11 cellular contexts compared by ENCODE assay signal in genomic region chr10:30803901-30804322, GRCh38.
DNase-seq lines count a peak whose midpoint lies in the region; ATAC-seq and TF ChIP-seq lines count a peak whose summit lies in the region.
"Had no signal": no experiment of that assay in that cellular context is flagged by ENCODE, and none has a peak within 500 bp of the region (broad histone marks: within the 10 kb centered on the region; RNA-seq: fewer than 3 reads in every experiment).

No MANE protein-coding gene starts in this region.

- no peak overlapping the region for H3K4me3 Mint-ChIP-seq in nephron progenitor cell
- H3K4me3 Mint-ChIP-seq in effector memory CD8-positive, alpha-beta T cell = no peak overlapping the region
- no peak overlapping the region for H3K4me3 Mint-ChIP-seq in activated CD4-positive, alpha-beta T cell treated with anti-CD3 and anti-CD28 coated beads, Interleukin-2, amount 10 ng/mL, durations not matched to agents 24 days and 14 days

- peaks cover 0 to 2% of the 10 kb centered on the region in 2 donors for H3K9me3 ChIP-seq in esophagus (ENCODE audit: control insufficient read depth in 2 of 2, insufficient read depth in 1 of 2, low read depth in 1 of 2, low read length in 1 of 2)
- no peaks in the 10 kb centered on the region for H3K9me3 ChIP-seq in upper lobe of left lung
- no peaks in the 10 kb centered on the region for H3K9me3 ChIP-seq in SJCRH30 (replicated peaks)

- H3K4me3 ChIP-seq in esophagus (ENCODE audit: low read depth in 1 of 2, low read length in 2 of 2) (no peak overlapping the region), upper lobe of left lung (no peak overlapping the region), SJCRH30 (no peak overlapping the region)

- peak; percentile 23 to 90 for ATAC-seq in upper lobe of left lung (ENCODE audit: low FRiP score in 2 of 2)
- no peak for ATAC-seq in effector memory CD8-positive, alpha-beta T cell (replicated peaks)
- ATAC-seq: activated CD4-positive, CD25-positive, alpha-beta regulatory T cell treated with anti-CD3 and anti-CD28 coated beads, Interleukin-2, amount 50 U/mL, for 24 hours had no signal

- no peak for TF ChIP-seq POLR2A in upper lobe of left lung (IDR thresholded peaks at IDR 0.05)

- POLR2A ChIA-PET in RWPE1 (lab: Yijun Ruan, JAX; ENCODE audit: low non-redundant PET) = no interaction called here

- intact Hi-C loops in activated CD4-positive, alpha-beta T cell treated with anti-CD3 and anti-CD28 coated beads, Interleukin-2, amount 10 ng/mL, durations not matched to agents 24 days and 14 days (cut with micrococcal nuclease) = no loop called here

- DNase-seq in RWPE1 (ENCODE audit: low spot score) = peak; percentile 24
- DNase-seq in lung microvascular endothelial cell (ENCODE audit: low read depth in 2 of 2) = peak; percentile 65 to 82
- DNase-seq in upper lobe of left lung = no peak
- no peak for DNase-seq in nephron progenitor cell
- DNase-seq in effector memory CD8-positive, alpha-beta T cell = no peak
- no peak for DNase-seq in activated CD4-positive, alpha-beta T cell treated with anti-CD3 and anti-CD28 coated beads, Interleukin-2, amount 10 ng/mL, durations not matched to agents 24 days and 14 days
- no peak for DNase-seq in SJCRH30
- DNase-seq: NCI-H446 treated with DMSO at 0.1 percent for 48 hours had no signal

- peaks cover 4% of the 10 kb centered on the region in 2 donors for H3K4me1 ChIP-seq in esophagus (ENCODE audit: control insufficient read depth in 2 of 2, insufficient read depth in 2 of 2, low read length in 1 of 2)
- peaks cover 0 to 7% (median 0%) of the 10 kb centered on the region in 4 donors for H3K4me1 ChIP-seq in upper lobe of left lung
- H3K4me1 ChIP-seq in SJCRH30 = peaks cover 3% of the 10 kb centered on the region

- H3K27me3 ChIP-seq in esophagus (ENCODE audit: control insufficient read depth in 1 of 2, insufficient read depth in 2 of 2, low read length in 2 of 2) = no peaks in the 10 kb centered on the region
- H3K27me3 ChIP-seq in upper lobe of left lung = no peaks in the 10 kb centered on the region
- no peaks in the 10 kb centered on the region for H3K27me3 ChIP-seq in SJCRH30

- H3K36me3 ChIP-seq in esophagus (ENCODE audit: control insufficient read depth in 2 of 2, insufficient read depth in 2 of 2, low read length in 1 of 2) = no peaks in the 10 kb centered on the region
- no peaks in the 10 kb centered on the region for H3K36me3 ChIP-seq in upper lobe of left lung
- H3K36me3 ChIP-seq in SJCRH30 = no peaks in the 10 kb centered on the region

- H3K9me3 Mint-ChIP-seq in nephron progenitor cell = peaks cover 26% of the 10 kb centered on the region
- no peaks in the 10 kb centered on the region for H3K9me3 Mint-ChIP-seq in effector memory CD8-positive, alpha-beta T cell
- H3K9me3 Mint-ChIP-seq in activated CD4-positive, alpha-beta T cell treated with anti-CD3 and anti-CD28 coated beads, Interleukin-2, amount 10 ng/mL, durations not matched to agents 24 days and 14 days = no peaks in the 10 kb centered on the region
- H3K9me3 Mint-ChIP-seq: activated T-helper 2 cell treated with anti-CD3 and anti-CD28 coated beads, Interferon-gamma antibody, Interleukin-2, Interleukin-4, amounts not matched to agents 10 μg/mL and 5 μg/mL and 100 μg/mL, durations not matched to agents 14 hours and 24 hours and 36 hours had no signal

- TF ChIP-seq EP300 in upper lobe of left lung (IDR thresholded peaks at IDR 0.05) = peak in 2 of 4 donors; percentile 53 to 61

- CTCF ChIA-PET in RWPE1 (lab: Yijun Ruan, JAX) = no interaction called here

- WGBS in esophagus, 2 donors = 43 to 56% methylated on average over 5 of the region's 5 CpGs
- 57 to 63% methylated on average over 5 of the region's 5 CpGs for WGBS in upper lobe of left lung, 2 donors

- no peaks in the 10 kb centered on the region for H3K36me3 Mint-ChIP-seq in nephron progenitor cell (ENCODE audit: low read depth)
- no peaks in the 10 kb centered on the region for H3K36me3 Mint-ChIP-seq in effector memory CD8-positive, alpha-beta T cell (ENCODE audit: insufficient read depth)
- no peaks in the 10 kb centered on the region for H3K36me3 Mint-ChIP-seq in activated CD4-positive, alpha-beta T cell treated with anti-CD3 and anti-CD28 coated beads, Interleukin-2, amount 10 ng/mL, durations not matched to agents 24 days and 14 days (ENCODE audit: low read depth)

- no peak overlapping the region for H3K27ac Mint-ChIP-seq in nephron progenitor cell
- H3K27ac Mint-ChIP-seq in effector memory CD8-positive, alpha-beta T cell = no peak overlapping the region
- H3K27ac Mint-ChIP-seq in activated CD4-positive, alpha-beta T cell treated with anti-CD3 and anti-CD28 coated beads, Interleukin-2, amount 10 ng/mL, durations not matched to agents 24 days and 14 days = no peak overlapping the region
- H3K27ac Mint-ChIP-seq: activated T-helper 2 cell treated with anti-CD3 and anti-CD28 coated beads, Interferon-gamma antibody, Interleukin-2, Interleukin-4, amounts not matched to agents 10 μg/mL and 5 μg/mL and 100 μg/mL, durations not matched to agents 14 hours and 24 hours and 36 hours had no signal

- peaks cover 11% of the 10 kb centered on the region for H3K27me3 Mint-ChIP-seq in nephron progenitor cell (ENCODE audit: low read depth, poor library complexity)
- peaks cover 7 to 9% of the 10 kb centered on the region in 2 donors for H3K27me3 Mint-ChIP-seq in effector memory CD8-positive, alpha-beta T cell
- H3K27me3 Mint-ChIP-seq in activated CD4-positive, alpha-beta T cell treated with anti-CD3 and anti-CD28 coated beads, Interleukin-2, amount 10 ng/mL, durations not matched to agents 24 days and 14 days = no peaks in the 10 kb centered on the region

- peaks cover 51% of the 10 kb centered on the region for H3K4me1 Mint-ChIP-seq in nephron progenitor cell
- peaks cover 0 to 4% of the 10 kb centered on the region in 2 donors for H3K4me1 Mint-ChIP-seq in effector memory CD8-positive, alpha-beta T cell (ENCODE audit: low read depth in 2 of 2)
- H3K4me1 Mint-ChIP-seq in activated CD4-positive, alpha-beta T cell treated with anti-CD3 and anti-CD28 coated beads, Interleukin-2, amount 10 ng/mL, durations not matched to agents 24 days and 14 days = peaks cover 10% of the 10 kb centered on the region

- TF ChIP-seq CTCF in RWPE1 (conservative IDR thresholded peaks at IDR 0.05; ENCODE audit: low read depth) = no peak
- no peak for TF ChIP-seq CTCF in upper lobe of left lung (IDR thresholded peaks at IDR 0.05)
- TF ChIP-seq CTCF in nephron progenitor cell (IDR thresholded peaks at IDR 0.05) = no peak

- H3K27ac ChIP-seq in RWPE1 (no peak overlapping the region), esophagus (ENCODE audit: low read depth in 2 of 2, low read length in 1 of 2) (peak overlapping the region; percentile 40 to 47), upper lobe of left lung (peak overlapping the region in 3 of 4 donors; percentile 6 to 67 (median 61)), SJCRH30 (no peak overlapping the region)

Comparison
In these comparisons a context has a peak if more than half of its experiments do, and no peak if none do; other contexts are left out.
1. DNase-seq: peak in RWPE1 (single experiment) and lung microvascular endothelial cell (2 of 2); none in upper lobe of left lung (0 of 2), nephron progenitor cell (single experiment), effector memory CD8-positive, alpha-beta T cell (0 of 3), activated CD4-positive, alpha-beta T cell treated with anti-CD3 and anti-CD28 coated beads, Interleukin-2, amount 10 ng/mL, durations not matched to agents 24 days and 14 days (single experiment) and SJCRH30 (0 of 2).
2. H3K27ac ChIP-seq: peak in esophagus (2 of 2) and upper lobe of left lung (3 of 4); none in RWPE1 (single experiment) and SJCRH30 (single experiment).